In the genomic region with DNA sequence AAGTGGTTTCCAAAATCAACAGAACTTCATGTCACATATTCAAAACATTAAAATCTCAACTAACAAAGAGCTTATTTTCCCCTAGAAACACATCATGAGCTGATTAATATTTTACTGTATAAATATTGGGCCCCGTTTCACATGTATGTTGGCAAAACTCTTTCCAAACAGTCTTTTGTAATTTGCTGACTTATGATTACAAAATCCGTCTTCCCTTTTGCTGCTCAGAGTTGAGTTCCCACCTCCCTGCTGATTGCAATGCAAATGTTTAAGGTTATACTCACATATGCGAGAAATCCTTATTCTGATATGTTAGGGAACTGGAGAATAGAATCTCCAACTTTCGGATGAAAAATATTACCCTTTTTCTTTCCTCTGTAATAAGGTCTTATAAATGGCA, we compare ENCODE assay signal across 24 cellular contexts.
"Had no signal": no experiment of that assay in that cellular context is flagged by ENCODE, and none has a peak within 500 bp of the region (broad histone marks: within the 10 kb centered on the region; RNA-seq: fewer than 3 reads in every experiment).

No MANE protein-coding gene starts in this region.

- H3K9me3 ChIP-seq: esophagus squamous epithelium, heart right ventricle, ovary, prostate gland, sigmoid colon, thoracic aorta had no signal

- H3K36me3 ChIP-seq: esophagus squamous epithelium, heart right ventricle, ovary, prostate gland, sigmoid colon, thoracic aorta had no signal

- H3K27ac ChIP-seq: epithelial cell of prostate, esophagus squamous epithelium, foreskin keratinocyte, heart right ventricle, ovary, prostate gland, sigmoid colon, thoracic aorta had no signal

- DNase-seq: activated CD4-positive, alpha-beta T cell treated with anti-CD3 and anti-CD28 coated beads for 36 hours; activated CD4-positive, CD25-positive, alpha-beta regulatory T cell; activated CD8-positive, alpha-beta memory T cell treated with anti-CD3 and anti-CD28 coated beads, Interleukin-2, amount 10 ng/mL, durations not matched to agents 7 days and 5 days; activated CD8-positive, alpha-beta T cell treated with anti-CD3 and anti-CD28 coated beads, Interleukin-2, amount 10 ng/mL, durations not matched to agents 7 days and 5 days; activated naive CD8-positive, alpha-beta T cell treated with anti-CD3 and anti-CD28 coated beads, Interleukin-2, amount 50 U/mL, for 24 hours; activated T-cell treated with anti-CD3 and anti-CD28 coated beads, Interleukin-2, amount 50 U/mL, for 48 hours; dermis blood vessel endothelial cell; effector CD8-positive, alpha-beta T cell; esophagus squamous epithelium; foreskin keratinocyte; heart right ventricle; left ventricle myocardium superior; nephron progenitor cell; ovary; retina; sigmoid colon; small intestine; stimulated activated CD4-positive, alpha-beta T cell treated with anti-CD3 and anti-CD28 coated beads, Interleukin-4, amount 100 ng/mL, for 24 hours; T-helper 2 cell; trophoblast cell had no signal

- H3K4me3 ChIP-seq: esophagus squamous epithelium, heart right ventricle, ovary, prostate gland, sigmoid colon, thoracic aorta had no signal

- H3K27me3 ChIP-seq: esophagus squamous epithelium, foreskin keratinocyte, heart right ventricle, ovary, sigmoid colon had no signal

- ATAC-seq: activated CD4-positive, alpha-beta T cell treated with anti-CD3 and anti-CD28 coated beads for 36 hours; activated CD8-positive, alpha-beta memory T cell treated with anti-CD3 and anti-CD28 coated beads, Interleukin-2, amount 10 ng/mL, durations not matched to agents 7 days and 5 days; activated CD8-positive, alpha-beta T cell treated with anti-CD3 and anti-CD28 coated beads, Interleukin-2, amount 10 ng/mL, durations not matched to agents 7 days and 5 days; activated naive CD8-positive, alpha-beta T cell treated with anti-CD3 and anti-CD28 coated beads, Interleukin-2, amount 50 U/mL, for 24 hours; foreskin keratinocyte; heart right ventricle; left ventricle myocardium superior; stimulated activated effector memory CD8-positive, alpha-beta T cell treated with anti-CD3 and anti-CD28 coated beads, Interleukin-12 subunit alpha, Interleukin-12 subunit beta, amount 100 ng/mL, for 72 hours had no signal

- H3K4me1 ChIP-seq: esophagus squamous epithelium, foreskin keratinocyte, heart right ventricle, prostate gland, sigmoid colon had no signal
